1 cellular context compared by ENCODE assay signal in the genomic region with DNA sequence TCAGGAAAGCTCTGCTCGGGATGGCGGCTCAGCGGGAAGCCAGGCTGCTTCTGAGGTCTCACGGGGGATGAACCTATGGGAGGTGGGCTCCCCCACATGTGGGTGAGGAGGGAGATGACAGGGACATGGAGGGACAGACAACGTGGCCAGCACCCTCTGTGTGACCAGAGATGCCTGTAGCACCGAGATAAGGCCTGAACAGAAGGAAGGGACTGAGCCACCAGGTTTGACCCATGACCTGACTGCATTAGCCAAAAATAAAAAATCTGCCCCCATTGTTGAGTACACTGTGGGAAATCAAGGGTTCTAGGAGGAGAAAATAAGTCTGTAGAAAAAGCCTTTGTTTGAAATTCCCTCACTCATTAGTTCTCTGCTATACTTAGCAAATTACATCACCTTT.
TF ChIP-seq lines count a peak whose summit lies in the region.

No MANE protein-coding gene starts in this region.

TF ChIP-seq in K562, 482 proteins besides CTCF, POLR2A, EP300 and RAD21 (continued from another document and continues in another):
- TF ChIP-seq, protein P1, sequence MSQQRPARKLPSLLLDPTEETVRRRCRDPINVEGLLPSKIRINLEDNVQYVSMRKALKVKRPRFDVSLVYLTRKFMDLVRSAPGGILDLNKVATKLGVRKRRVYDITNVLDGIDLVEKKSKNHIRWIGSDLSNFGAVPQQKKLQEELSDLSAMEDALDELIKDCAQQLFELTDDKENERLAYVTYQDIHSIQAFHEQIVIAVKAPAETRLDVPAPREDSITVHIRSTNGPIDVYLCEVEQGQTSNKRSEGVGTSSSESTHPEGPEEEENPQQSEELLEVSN (IDR thresholded peaks at IDR 0.05; ENCODE audit: borderline replicate concordance in 1 of 2, extremely low read depth in 1 of 2, insufficient read depth in 1 of 2, insufficient read length in 1 of 2, low read depth in 1 of 2, low read length in 1 of 2, poor library complexity in 1 of 2, severe bottlenecking in 1 of 2): peak in 1 of 2 experiments; percentile 22
- TF ChIP-seq MYBL2 (IDR thresholded peaks at IDR 0.05; ENCODE audit: low read depth): no peak
- TF ChIP-seq MYBL2 (CRISPR knock-in tag; IDR thresholded peaks at IDR 0.05; ENCODE audit: borderline replicate concordance): no peak
- peak; percentile 65 for TF ChIP-seq BHLHE40 (IDR thresholded peaks at IDR 0.05; ENCODE audit: low read length)
- peak; percentile 65; the same call in 1 of the 2 replicates for TF ChIP-seq STAT5A (IDR thresholded peaks at IDR 0.05; ENCODE audit: borderline replicate concordance, low read length)
- TF ChIP-seq ZNF253 (CRISPR knock-in tag; conservative IDR thresholded peaks at IDR 0.05): no peak
- TF ChIP-seq SPI1 (IDR thresholded peaks at IDR 0.05; ENCODE audit: borderline replicate concordance, low read depth, low read length): no peak
- no peak for TF ChIP-seq ESRRA (IDR thresholded peaks at IDR 0.05; ENCODE audit: borderline replicate concordance, low read depth)
- peak; percentile 41; the same call in 1 of the 2 replicates for TF ChIP-seq POLR2AphosphoS5 (IDR thresholded peaks at IDR 0.05; ENCODE audit: control insufficient read depth, insufficient read depth, low read depth, low read length)
- peak; percentile 19; the same call in 1 of the 2 replicates for TF ChIP-seq NFE2 (IDR thresholded peaks at IDR 0.05; ENCODE audit: low read depth)
- TF ChIP-seq, protein P2, sequence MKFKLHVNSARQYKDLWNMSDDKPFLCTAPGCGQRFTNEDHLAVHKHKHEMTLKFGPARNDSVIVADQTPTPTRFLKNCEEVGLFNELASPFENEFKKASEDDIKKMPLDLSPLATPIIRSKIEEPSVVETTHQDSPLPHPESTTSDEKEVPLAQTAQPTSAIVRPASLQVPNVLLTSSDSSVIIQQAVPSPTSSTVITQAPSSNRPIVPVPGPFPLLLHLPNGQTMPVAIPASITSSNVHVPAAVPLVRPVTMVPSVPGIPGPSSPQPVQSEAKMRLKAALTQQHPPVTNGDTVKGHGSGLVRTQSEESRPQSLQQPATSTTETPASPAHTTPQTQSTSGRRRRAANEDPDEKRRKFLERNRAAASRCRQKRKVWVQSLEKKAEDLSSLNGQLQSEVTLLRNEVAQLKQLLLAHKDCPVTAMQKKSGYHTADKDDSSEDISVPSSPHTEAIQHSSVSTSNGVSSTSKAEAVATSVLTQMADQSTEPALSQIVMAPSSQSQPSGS (CRISPR knock-in tag; IDR thresholded peaks at IDR 0.05): no peak
- TF ChIP-seq TAL1 (IDR thresholded peaks at IDR 0.05): peak; percentile 88
- TF ChIP-seq DNMT1 (IDR thresholded peaks at IDR 0.05): no peak
- 0 out of 2 replicates have a peak, but pooled peaks have one; percentile 7 for TF ChIP-seq ZBTB33 (CRISPR knock-in tag; IDR thresholded peaks at IDR 0.05)
- peak; percentile 88 for TF ChIP-seq KLF16 (IDR thresholded peaks at IDR 0.05)
- peak; percentile 88 for TF ChIP-seq SOX6 (IDR thresholded peaks at IDR 0.05)
- TF ChIP-seq DEAF1 (CRISPR knock-in tag; IDR thresholded peaks at IDR 0.05): no peak
- no peak for TF ChIP-seq ETS2 (tag; IDR thresholded peaks at IDR 0.05; ENCODE audit: borderline replicate concordance, poor library complexity, severe bottlenecking)
- peak; percentile 82; the same call in 1 of the 2 replicates for TF ChIP-seq GATA2 (CRISPR knock-in tag; IDR thresholded peaks at IDR 0.05)
- no peak for TF ChIP-seq TAF1 (IDR thresholded peaks at IDR 0.05; ENCODE audit: control insufficient read depth, extremely low read depth, insufficient read depth, low read length, severe bottlenecking)
- TF ChIP-seq RBM14 (IDR thresholded peaks at IDR 0.05; ENCODE audit: borderline replicate concordance, insufficient read depth, low read depth, low read length): no peak
- TF ChIP-seq, protein P3, sequence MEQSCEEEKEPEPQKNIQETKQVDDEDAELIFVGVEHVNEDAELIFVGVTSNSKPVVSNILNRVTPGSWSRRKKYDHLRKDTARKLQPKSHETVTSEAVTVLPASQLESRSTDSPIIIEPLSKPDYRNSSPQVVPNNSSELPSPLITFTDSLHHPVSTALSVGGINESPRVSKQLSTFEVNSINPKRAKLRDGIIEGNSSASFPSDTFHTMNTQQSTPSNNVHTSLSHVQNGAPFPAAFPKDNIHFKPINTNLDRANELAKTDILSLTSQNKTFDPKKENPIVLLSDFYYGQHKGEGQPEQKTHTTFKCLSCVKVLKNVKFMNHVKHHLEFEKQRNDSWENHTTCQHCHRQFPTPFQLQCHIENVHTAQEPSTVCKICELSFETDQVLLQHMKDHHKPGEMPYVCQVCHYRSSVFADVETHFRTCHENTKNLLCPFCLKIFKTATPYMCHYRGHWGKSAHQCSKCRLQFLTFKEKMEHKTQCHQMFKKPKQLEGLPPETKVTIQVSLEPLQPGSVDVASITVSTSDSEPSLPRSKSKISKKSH (CRISPR knock-in tag; IDR thresholded peaks at IDR 0.05): no peak
- TF ChIP-seq, protein P4, sequence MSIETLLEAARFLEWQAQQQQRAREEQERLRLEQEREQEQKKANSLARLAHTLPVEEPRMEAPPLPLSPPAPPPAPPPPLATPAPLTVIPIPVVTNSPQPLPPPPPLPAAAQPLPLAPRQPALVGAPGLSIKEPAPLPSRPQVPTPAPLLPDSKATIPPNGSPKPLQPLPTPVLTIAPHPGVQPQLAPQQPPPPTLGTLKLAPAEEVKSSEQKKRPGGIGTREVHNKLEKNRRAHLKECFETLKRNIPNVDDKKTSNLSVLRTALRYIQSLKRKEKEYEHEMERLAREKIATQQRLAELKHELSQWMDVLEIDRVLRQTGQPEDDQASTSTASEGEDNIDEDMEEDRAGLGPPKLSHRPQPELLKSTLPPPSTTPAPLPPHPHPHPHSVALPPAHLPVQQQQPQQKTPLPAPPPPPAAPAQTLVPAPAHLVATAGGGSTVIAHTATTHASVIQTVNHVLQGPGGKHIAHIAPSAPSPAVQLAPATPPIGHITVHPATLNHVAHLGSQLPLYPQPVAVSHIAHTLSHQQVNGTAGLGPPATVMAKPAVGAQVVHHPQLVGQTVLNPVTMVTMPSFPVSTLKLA (conservative IDR thresholded peaks at IDR 0.05): peak in 1 of 2 experiments; percentile 59; a peak in 2 of 4 replicates
- TF ChIP-seq SMARCE1 (IDR thresholded peaks at IDR 0.05): peak; percentile 50; the same call in 1 of the 2 replicates
- TF ChIP-seq STAT6 (CRISPR knock-in tag; IDR thresholded peaks at IDR 0.05): no peak
- peak; percentile 79; the same call in 1 of the 2 replicates for TF ChIP-seq SMARCA4 (IDR thresholded peaks at IDR 0.05)
- peak; percentile 69 for TF ChIP-seq MTA2 (IDR thresholded peaks at IDR 0.05; ENCODE audit: low read depth)
- TF ChIP-seq, protein P5, sequence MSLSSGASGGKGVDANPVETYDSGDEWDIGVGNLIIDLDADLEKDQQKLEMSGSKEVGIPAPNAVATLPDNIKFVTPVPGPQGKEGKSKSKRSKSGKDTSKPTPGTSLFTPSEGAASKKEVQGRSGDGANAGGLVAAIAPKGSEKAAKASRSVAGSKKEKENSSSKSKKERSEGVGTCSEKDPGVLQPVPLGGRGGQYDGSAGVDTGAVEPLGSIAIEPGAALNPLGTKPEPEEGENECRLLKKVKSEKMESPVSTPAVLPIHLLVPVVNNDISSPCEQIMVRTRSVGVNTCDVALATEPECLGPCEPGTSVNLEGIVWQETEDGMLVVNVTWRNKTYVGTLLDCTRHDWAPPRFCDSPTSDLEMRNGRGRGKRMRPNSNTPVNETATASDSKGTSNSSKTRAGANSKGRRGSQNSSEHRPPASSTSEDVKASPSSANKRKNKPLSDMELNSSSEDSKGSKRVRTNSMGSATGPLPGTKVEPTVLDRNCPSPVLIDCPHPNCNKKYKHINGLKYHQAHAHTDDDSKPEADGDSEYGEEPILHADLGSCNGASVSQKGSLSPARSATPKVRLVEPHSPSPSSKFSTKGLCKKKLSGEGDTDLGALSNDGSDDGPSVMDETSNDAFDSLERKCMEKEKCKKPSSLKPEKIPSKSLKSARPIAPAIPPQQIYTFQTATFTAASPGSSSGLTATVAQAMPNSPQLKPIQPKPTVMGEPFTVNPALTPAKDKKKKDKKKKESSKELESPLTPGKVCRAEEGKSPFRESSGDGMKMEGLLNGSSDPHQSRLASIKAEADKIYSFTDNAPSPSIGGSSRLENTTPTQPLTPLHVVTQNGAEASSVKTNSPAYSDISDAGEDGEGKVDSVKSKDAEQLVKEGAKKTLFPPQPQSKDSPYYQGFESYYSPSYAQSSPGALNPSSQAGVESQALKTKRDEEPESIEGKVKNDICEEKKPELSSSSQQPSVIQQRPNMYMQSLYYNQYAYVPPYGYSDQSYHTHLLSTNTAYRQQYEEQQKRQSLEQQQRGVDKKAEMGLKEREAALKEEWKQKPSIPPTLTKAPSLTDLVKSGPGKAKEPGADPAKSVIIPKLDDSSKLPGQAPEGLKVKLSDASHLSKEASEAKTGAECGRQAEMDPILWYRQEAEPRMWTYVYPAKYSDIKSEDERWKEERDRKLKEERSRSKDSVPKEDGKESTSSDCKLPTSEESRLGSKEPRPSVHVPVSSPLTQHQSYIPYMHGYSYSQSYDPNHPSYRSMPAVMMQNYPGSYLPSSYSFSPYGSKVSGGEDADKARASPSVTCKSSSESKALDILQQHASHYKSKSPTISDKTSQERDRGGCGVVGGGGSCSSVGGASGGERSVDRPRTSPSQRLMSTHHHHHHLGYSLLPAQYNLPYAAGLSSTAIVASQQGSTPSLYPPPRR (CRISPR knock-in tag; IDR thresholded peaks at IDR 0.05; ENCODE audit: borderline replicate concordance): peak; percentile 58; the same call in 1 of the 2 replicates
- TF ChIP-seq ZNF780A (CRISPR knock-in tag; IDR thresholded peaks at IDR 0.05): no peak
- no peak for TF ChIP-seq XRCC3 (IDR thresholded peaks at IDR 0.05)
- 0 out of 2 replicates have a peak, but pooled peaks have one; percentile 22 for TF ChIP-seq TCF7 (IDR thresholded peaks at IDR 0.05; ENCODE audit: borderline replicate concordance)
- TF ChIP-seq NR2C2 (CRISPR knock-in tag; IDR thresholded peaks at IDR 0.05): peak; percentile 88; the same call in 1 of the 2 replicates
- TF ChIP-seq NR2C2 (tag; IDR thresholded peaks at IDR 0.05): peak; percentile 69
- 0 out of 2 replicates have a peak, but pooled peaks have one; percentile 27 for TF ChIP-seq SMARCC2 (IDR thresholded peaks at IDR 0.05; ENCODE audit: low read depth)
- peak; percentile 73; the same call in 1 of the 2 replicates for TF ChIP-seq ZNF263 (CRISPR knock-in tag; IDR thresholded peaks at IDR 0.05; ENCODE audit: borderline replicate concordance)
- TF ChIP-seq, protein P6, sequence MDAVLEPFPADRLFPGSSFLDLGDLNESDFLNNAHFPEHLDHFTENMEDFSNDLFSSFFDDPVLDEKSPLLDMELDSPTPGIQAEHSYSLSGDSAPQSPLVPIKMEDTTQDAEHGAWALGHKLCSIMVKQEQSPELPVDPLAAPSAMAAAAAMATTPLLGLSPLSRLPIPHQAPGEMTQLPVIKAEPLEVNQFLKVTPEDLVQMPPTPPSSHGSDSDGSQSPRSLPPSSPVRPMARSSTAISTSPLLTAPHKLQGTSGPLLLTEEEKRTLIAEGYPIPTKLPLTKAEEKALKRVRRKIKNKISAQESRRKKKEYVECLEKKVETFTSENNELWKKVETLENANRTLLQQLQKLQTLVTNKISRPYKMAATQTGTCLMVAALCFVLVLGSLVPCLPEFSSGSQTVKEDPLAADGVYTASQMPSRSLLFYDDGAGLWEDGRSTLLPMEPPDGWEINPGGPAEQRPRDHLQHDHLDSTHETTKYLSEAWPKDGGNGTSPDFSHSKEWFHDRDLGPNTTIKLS (IDR thresholded peaks at IDR 0.05; ENCODE audit: borderline replicate concordance, low read depth): peak; percentile 67; the same call in 1 of the 2 replicates
- no peak for TF ChIP-seq COPS2 (conservative IDR thresholded peaks at IDR 0.05)
- peak; percentile 39 for TF ChIP-seq EGR1 (conservative IDR thresholded peaks at IDR 0.05)
- TF ChIP-seq GABPB1 (CRISPR knock-in tag; IDR thresholded peaks at IDR 0.05): 0 out of 2 replicates have a peak, but pooled peaks have one; percentile 13
- TF ChIP-seq ARID1B (IDR thresholded peaks at IDR 0.05): peak; percentile 94
- TF ChIP-seq CBFA2T3 (IDR thresholded peaks at IDR 0.05): peak; percentile 93
- no peak for TF ChIP-seq TRIM28 (IDR thresholded peaks at IDR 0.05)
- TF ChIP-seq FOXM1 (IDR thresholded peaks at IDR 0.05; ENCODE audit: low read depth): peak; percentile 23; the same call in 1 of the 2 replicates
- TF ChIP-seq FOXM1 (CRISPR knock-in tag; IDR thresholded peaks at IDR 0.05; ENCODE audit: low read depth): no peak
- no peak for TF ChIP-seq KAT8 (IDR thresholded peaks at IDR 0.05; ENCODE audit: low read depth)
